ENCODE assay signal across 19 cellular contexts in the genomic region with DNA sequence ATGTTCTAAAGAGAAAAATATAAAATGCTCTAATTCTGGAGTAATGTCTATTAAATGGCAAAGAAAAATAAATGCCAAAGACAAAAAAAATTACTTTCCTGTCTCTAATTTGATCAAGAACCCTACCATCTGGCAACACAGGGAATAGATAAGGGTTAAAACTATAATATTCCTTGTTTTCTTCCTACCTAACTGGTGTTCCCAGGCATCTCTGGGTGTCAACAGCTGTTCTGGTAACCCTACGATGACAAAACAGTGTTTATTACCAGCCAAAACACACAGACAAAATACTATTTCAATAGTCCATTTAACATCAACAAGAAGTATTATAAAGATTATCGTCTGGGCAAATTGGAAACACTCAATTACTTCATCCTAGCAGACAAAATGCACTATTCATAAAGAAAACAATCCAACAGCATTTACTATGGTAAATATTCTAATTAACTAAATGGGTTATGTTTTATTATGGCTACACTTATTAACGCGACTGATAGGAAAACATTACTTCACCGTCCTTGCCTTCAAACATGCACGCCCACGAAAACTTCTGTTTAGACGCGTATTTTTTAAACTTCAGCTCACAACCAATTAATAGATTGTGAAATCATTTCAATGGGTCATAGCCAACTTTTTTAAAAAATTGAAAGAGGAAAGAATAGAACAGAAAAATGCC. TPM values are rescaled to one million over a fixed set of nuclear protein-coding genes. Genes with fewer than 3 reads are reported as not detected.
DNase-seq lines count a peak whose midpoint lies in the region; ATAC-seq and TF ChIP-seq lines count a peak whose summit lies in the region.
"Had no signal": no experiment of that assay in that cellular context is flagged by ENCODE, and none has a peak within 500 bp of the region (broad histone marks: within the 10 kb centered on the region; RNA-seq: fewer than 3 reads in every experiment).

No MANE protein-coding gene starts in this region.

- TF ChIP-seq POLR2A in gastrocnemius medialis (IDR thresholded peaks at IDR 0.05) = no peak

- no peak overlapping the region for H3K4me2 ChIP-seq in smooth muscle cell

- no peak overlapping the region for H3K4me3 Mint-ChIP-seq in immature natural killer cell
- H3K4me3 Mint-ChIP-seq: stimulated activated naive B cell treated with anti-CD40 and anti-IgM and Interleukin-4, amounts not matched to agents 10 μg/mL and 1 μg/mL and 100 μg/mL, for 72 hours had no signal

- no peaks in the 10 kb centered on the region for H3K36me3 Mint-ChIP-seq in immature natural killer cell
- H3K36me3 Mint-ChIP-seq: brain; stimulated activated naive B cell treated with anti-CD40 and anti-IgM and Interleukin-4, amounts not matched to agents 10 μg/mL and 1 μg/mL and 100 μg/mL, for 72 hours had no signal

- peaks cover 17% of the 10 kb centered on the region for H4K20me1 ChIP-seq in smooth muscle cell (ENCODE audit: low read depth)

- H3K4me1 ChIP-seq in adipocyte (ENCODE audit: control insufficient read depth, insufficient read depth, low read length) (peaks cover 44% of the 10 kb centered on the region), right atrium auricular region (peaks cover 0 to 14% of the 10 kb centered on the region in 2 donors), smooth muscle cell (ENCODE audit: low read depth) (peaks cover 52% of the 10 kb centered on the region), gastrocnemius medialis (peaks cover 36 to 49% of the 10 kb centered on the region in 2 donors)

- TF ChIP-seq CTCF in right atrium auricular region (IDR thresholded peaks at IDR 0.05) (no peak), smooth muscle cell (IDR thresholded peaks at IDR 0.05; ENCODE audit: borderline replicate concordance, insufficient read depth, poor library complexity, severe bottlenecking) (no peak), gastrocnemius medialis (IDR thresholded peaks at IDR 0.05 in 4 of 5, conservative IDR thresholded peaks at IDR 0.05 in 1 of 5) (no peak)

- H3K27ac ChIP-seq in right atrium auricular region (peak overlapping the region; percentile 51 to 74), smooth muscle cell (ENCODE audit: low read depth) (peak overlapping the region; percentile 9), gastrocnemius medialis (peak overlapping the region in 1 of 4 donors; percentile 48)

- H3K9me3 ChIP-seq in adipocyte (ENCODE audit: control insufficient read depth, low read length) = no peaks in the 10 kb centered on the region
- H3K9me3 ChIP-seq in right atrium auricular region = peaks cover 0 to 4% of the 10 kb centered on the region in 2 donors
- H3K9me3 ChIP-seq in smooth muscle cell (replicated peaks; ENCODE audit: low read depth) = no peaks in the 10 kb centered on the region
- H3K9me3 ChIP-seq in gastrocnemius medialis = no peaks in the 10 kb centered on the region
- H3K9me3 ChIP-seq: sigmoid colon had no signal

- peaks cover 80% of the 10 kb centered on the region for H3K79me2 ChIP-seq in smooth muscle cell (ENCODE audit: low read depth)

- H3K4me3 ChIP-seq in adipocyte (ENCODE audit: low read length) = peak overlapping the region; percentile 3
- no peak overlapping the region for H3K4me3 ChIP-seq in right atrium auricular region
- H3K4me3 ChIP-seq in smooth muscle cell = no peak overlapping the region
- H3K4me3 ChIP-seq in gastrocnemius medialis = peak overlapping the region in 1 of 4 donors; percentile 8
- H3K4me3 ChIP-seq: PC-9, sigmoid colon had no signal

- H2AFZ ChIP-seq in smooth muscle cell (ENCODE audit: low read depth) = no peak overlapping the region
- H2AFZ ChIP-seq: PC-9 had no signal

- no peak for ATAC-seq in GM18909 (IDR thresholded peaks at IDR 0.05; ENCODE audit: poor library complexity, unreplicated experiment)
- no peak for ATAC-seq in gastrocnemius medialis
- ATAC-seq in HG03025 (IDR thresholded peaks at IDR 0.05; ENCODE audit: low FRiP score, unreplicated experiment) = no peak
- ATAC-seq: stimulated activated naive B cell treated with anti-CD40 and anti-IgM and Interleukin-4, amounts not matched to agents 10 μg/mL and 1 μg/mL and 100 μg/mL, for 72 hours had no signal

- in situ Hi-C loops in gastrocnemius medialis (cut with MboI; ENCODE audit: low sequenced_read_pairs in 4 of 4) = no loop called here

- peaks cover 0 to 2% (median 0%) of the 10 kb centered on the region in 6 donors for H3K9me3 Mint-ChIP-seq in immature natural killer cell
- H3K9me3 Mint-ChIP-seq: stimulated activated naive B cell treated with anti-CD40 and anti-IgM and Interleukin-4, amounts not matched to agents 10 μg/mL and 1 μg/mL and 100 μg/mL, for 72 hours had no signal

- intact Hi-C loops in gastrocnemius medialis (cut with DNase I; ENCODE audit: low total_unique reads) = loop anchor here (2.0 kb wide), 1 partner anchor 47 kb away; no protein-coding TSS in a partner anchor

- H3K4me1 Mint-ChIP-seq in immature natural killer cell = no peaks in the 10 kb centered on the region
- H3K4me1 Mint-ChIP-seq: stimulated activated naive B cell treated with anti-CD40 and anti-IgM and Interleukin-4, amounts not matched to agents 10 μg/mL and 1 μg/mL and 100 μg/mL, for 72 hours had no signal

- H3K27ac Mint-ChIP-seq in immature natural killer cell = no peak overlapping the region
- H3K27ac Mint-ChIP-seq: stimulated activated naive B cell treated with anti-CD40 and anti-IgM and Interleukin-4, amounts not matched to agents 10 μg/mL and 1 μg/mL and 100 μg/mL, for 72 hours had no signal

- H3K27me3 Mint-ChIP-seq in immature natural killer cell (ENCODE audit: low read depth in 3 of 3) = peaks cover 1 to 2% (median 1%) of the 10 kb centered on the region in 3 donors
- H3K27me3 Mint-ChIP-seq: stimulated activated naive B cell treated with anti-CD40 and anti-IgM and Interleukin-4, amounts not matched to agents 10 μg/mL and 1 μg/mL and 100 μg/mL, for 72 hours had no signal

- H3K36me3 ChIP-seq in adipocyte (ENCODE audit: control insufficient read depth, insufficient read depth, low read length, severe bottlenecking) (no peaks in the 10 kb centered on the region), right atrium auricular region (no peaks in the 10 kb centered on the region), smooth muscle cell (ENCODE audit: low read depth) (no peaks in the 10 kb centered on the region), gastrocnemius medialis (no peaks in the 10 kb centered on the region)
- H3K36me3 ChIP-seq: sigmoid colon had no signal

- WGBS in smooth muscle cell (ENCODE audit: low lambda C conversion rate) = 76% methylated on average over 9 of the region's 9 CpGs

- H3F3A ChIP-seq in smooth muscle cell (ENCODE audit: low read depth) = no peaks in the 10 kb centered on the region

- H3K27me3 ChIP-seq in adipocyte (replicated peaks; ENCODE audit: control insufficient read depth, insufficient read depth, low read length) = no peaks in the 10 kb centered on the region
- H3K27me3 ChIP-seq in right atrium auricular region = no peaks in the 10 kb centered on the region
- no peaks in the 10 kb centered on the region for H3K27me3 ChIP-seq in smooth muscle cell (ENCODE audit: low read depth)
- H3K27me3 ChIP-seq in gastrocnemius medialis = no peaks in the 10 kb centered on the region
- H3K27me3 ChIP-seq: sigmoid colon had no signal

- DNase-seq in NCI-H1105 treated with DMSO at 0.1 percent for 48 hours (lab: John Stamatoyannopoulos, UW) (peak; percentile 62), adipocyte (ENCODE audit: low read depth) (no peak), right atrium auricular region (ENCODE audit: low spot score) (no peak), smooth muscle cell (lab: John Stamatoyannopoulos, UW; ENCODE audit: unreplicated experiment) (no peak), immature natural killer cell (no peak), gastrocnemius medialis (no peak)
- DNase-seq: activated CD4-positive, alpha-beta T cell treated with anti-CD3 and anti-CD28 coated beads for 1 hour; activated CD8-positive, alpha-beta memory T cell treated with anti-CD3 and anti-CD28 coated beads, Interleukin-2, amount 50 U/mL, for 4 hours; activated naive CD4-positive, alpha-beta T cell; DMS79; effector memory CD4-positive, alpha-beta T cell; NCI-H446; PC-9; sigmoid colon; stimulated activated naive B cell treated with anti-CD40 and anti-IgM and Interleukin-4, amounts not matched to agents 10 μg/mL and 1 μg/mL and 100 μg/mL, for 72 hours; T-helper 1 cell had no signal

- H3K9ac ChIP-seq in adipocyte (ENCODE audit: low read length) (peak overlapping the region; percentile 6), smooth muscle cell (ENCODE audit: low read depth) (no peak overlapping the region)

RNA-seq across cellular contexts. Expression of a gene that starts 50.6 kb away (rescaled TPM):
- total RNA-seq in right atrium auricular region (10 to 100 TPM; 31.1 to 40.6 TPM), smooth muscle cell (92.2 and 96.5 TPM in 2 replicates), gastrocnemius medialis (10 to 100 TPM in 3 of 4 donors, 1 to 10 TPM in 1; 5.5 to 37.6 (median 11.8) TPM)
- polyA plus RNA-seq in smooth muscle cell (21.4 and 35.9 TPM in 2 replicates), immature natural killer cell (under 1 TPM in 1 of 3 donors, not detected in 2; 0.51 TPM)

RNA-seq across cellular contexts. Expression of a gene that starts 58.9 kb away (rescaled TPM):
- total RNA-seq in right atrium auricular region (1 to 10 TPM in 1 of 2 donors, not detected in 1; 2.6 TPM), smooth muscle cell (8.0 and 9.3 TPM in 2 replicates), gastrocnemius medialis (1 to 10 TPM in 1 of 4 donors, under 1 TPM in 3; 0.24 to 1.3 (median 0.64) TPM)
- polyA plus RNA-seq in smooth muscle cell (6.7 and 8.2 TPM in 2 replicates), immature natural killer cell (1 to 10 TPM; 1.3 to 1.6 (median 1.4) TPM)
